1 cellular context compared by ENCODE assay signal in genomic region chr10:35452847-35453246, GRCh38.
TF ChIP-seq lines count a peak whose summit lies in the region.

No MANE protein-coding gene starts in this region.

TF ChIP-seq in A549, 52 proteins besides CTCF, POLR2A, EP300 and RAD21 (continued from another document):
- TF ChIP-seq BHLHE40 (IDR thresholded peaks at IDR 0.05; ENCODE audit: low read depth, low read length) (no peak), JUNB (IDR thresholded peaks at IDR 0.05) (no peak), GATA3 (IDR thresholded peaks at IDR 0.05; ENCODE audit: borderline replicate concordance) (no peak), SMC3 (IDR thresholded peaks at IDR 0.05) (no peak), CHD2 (IDR thresholded peaks at IDR 0.05; ENCODE audit: low read length, partially characterized antibody) (no peak), CEBPB (IDR thresholded peaks at IDR 0.05) (no peak)
- TF ChIP-seq, protein P1, sequence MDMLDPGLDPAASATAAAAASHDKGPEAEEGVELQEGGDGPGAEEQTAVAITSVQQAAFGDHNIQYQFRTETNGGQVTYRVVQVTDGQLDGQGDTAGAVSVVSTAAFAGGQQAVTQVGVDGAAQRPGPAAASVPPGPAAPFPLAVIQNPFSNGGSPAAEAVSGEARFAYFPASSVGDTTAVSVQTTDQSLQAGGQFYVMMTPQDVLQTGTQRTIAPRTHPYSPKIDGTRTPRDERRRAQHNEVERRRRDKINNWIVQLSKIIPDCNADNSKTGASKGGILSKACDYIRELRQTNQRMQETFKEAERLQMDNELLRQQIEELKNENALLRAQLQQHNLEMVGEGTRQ (IDR thresholded peaks at IDR 0.05) = no peak
